ENCODE assay signal across 1 cellular context in the genomic region with DNA sequence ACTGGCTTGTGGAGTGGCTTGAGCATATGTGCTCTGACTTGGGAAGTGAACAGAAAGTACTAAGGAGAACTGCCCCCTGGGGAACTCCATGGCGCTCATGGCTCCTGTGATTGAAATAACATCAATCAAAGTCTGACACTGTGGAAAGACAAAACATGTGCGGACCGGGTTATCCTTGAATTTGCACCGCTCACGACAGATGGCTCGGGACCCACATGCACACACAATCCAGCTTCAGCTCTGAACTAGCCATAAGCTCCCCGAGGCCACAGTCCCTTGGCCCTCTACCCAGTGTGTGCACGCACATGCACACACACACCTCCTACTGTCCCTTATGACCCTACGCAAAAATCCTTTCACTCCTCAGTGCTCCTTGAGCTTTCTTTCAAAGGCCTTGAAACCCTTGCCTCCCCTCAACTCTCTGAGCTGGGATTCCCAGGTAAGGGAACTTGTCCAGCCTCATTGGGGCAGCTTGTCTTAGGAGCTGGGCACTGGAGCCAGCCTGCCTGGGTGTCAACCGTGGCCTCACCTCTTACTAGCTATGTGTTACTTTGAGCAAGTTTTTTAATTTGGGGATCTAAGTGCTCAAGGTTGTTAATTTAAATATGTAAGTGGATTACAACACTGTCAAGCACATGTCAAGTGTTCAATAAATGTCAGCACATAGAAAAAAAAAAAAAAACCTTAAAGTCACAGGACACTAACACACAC.
TF ChIP-seq lines count a peak whose summit lies in the region.

No MANE protein-coding gene starts in this region.

TF ChIP-seq in HCT116, 20 proteins besides CTCF, POLR2A, EP300 and RAD21:
- TF ChIP-seq, protein P1, sequence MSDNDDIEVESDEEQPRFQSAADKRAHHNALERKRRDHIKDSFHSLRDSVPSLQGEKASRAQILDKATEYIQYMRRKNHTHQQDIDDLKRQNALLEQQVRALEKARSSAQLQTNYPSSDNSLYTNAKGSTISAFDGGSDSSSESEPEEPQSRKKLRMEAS (IDR thresholded peaks at IDR 0.05), result no peak
- TF ChIP-seq SIN3A (IDR thresholded peaks at IDR 0.05; ENCODE audit: low read depth) (no peak), EZH2phosphoT487 (IDR thresholded peaks at IDR 0.05; ENCODE audit: borderline replicate concordance) (no peak), SP1 (IDR thresholded peaks at IDR 0.05; ENCODE audit: low read depth) (no peak), EZH2 (IDR thresholded peaks at IDR 0.05) (no peak), ZNF274 (IDR thresholded peaks at IDR 0.05; ENCODE audit: low read depth, low read length) (no peak), JUND (IDR thresholded peaks at IDR 0.05) (no peak), CEBPB (IDR thresholded peaks at IDR 0.05; ENCODE audit: low read depth) (no peak), ELF1 (IDR thresholded peaks at IDR 0.05; ENCODE audit: borderline replicate concordance, low read depth) (no peak), EGR1 (IDR thresholded peaks at IDR 0.05; ENCODE audit: low read depth) (no peak), SRF (IDR thresholded peaks at IDR 0.05; ENCODE audit: low read depth) (no peak), ZFX (IDR thresholded peaks at IDR 0.05) (no peak), CBX3 (IDR thresholded peaks at IDR 0.05; ENCODE audit: low read depth) (no peak), POLR2AphosphoS5 (IDR thresholded peaks at IDR 0.05; ENCODE audit: low read depth, low read length) (no peak), YY1 (IDR thresholded peaks at IDR 0.05; ENCODE audit: extremely low read depth, insufficient replicate concordance, low read depth, low read length) (no peak)
- TF ChIP-seq, protein P2, sequence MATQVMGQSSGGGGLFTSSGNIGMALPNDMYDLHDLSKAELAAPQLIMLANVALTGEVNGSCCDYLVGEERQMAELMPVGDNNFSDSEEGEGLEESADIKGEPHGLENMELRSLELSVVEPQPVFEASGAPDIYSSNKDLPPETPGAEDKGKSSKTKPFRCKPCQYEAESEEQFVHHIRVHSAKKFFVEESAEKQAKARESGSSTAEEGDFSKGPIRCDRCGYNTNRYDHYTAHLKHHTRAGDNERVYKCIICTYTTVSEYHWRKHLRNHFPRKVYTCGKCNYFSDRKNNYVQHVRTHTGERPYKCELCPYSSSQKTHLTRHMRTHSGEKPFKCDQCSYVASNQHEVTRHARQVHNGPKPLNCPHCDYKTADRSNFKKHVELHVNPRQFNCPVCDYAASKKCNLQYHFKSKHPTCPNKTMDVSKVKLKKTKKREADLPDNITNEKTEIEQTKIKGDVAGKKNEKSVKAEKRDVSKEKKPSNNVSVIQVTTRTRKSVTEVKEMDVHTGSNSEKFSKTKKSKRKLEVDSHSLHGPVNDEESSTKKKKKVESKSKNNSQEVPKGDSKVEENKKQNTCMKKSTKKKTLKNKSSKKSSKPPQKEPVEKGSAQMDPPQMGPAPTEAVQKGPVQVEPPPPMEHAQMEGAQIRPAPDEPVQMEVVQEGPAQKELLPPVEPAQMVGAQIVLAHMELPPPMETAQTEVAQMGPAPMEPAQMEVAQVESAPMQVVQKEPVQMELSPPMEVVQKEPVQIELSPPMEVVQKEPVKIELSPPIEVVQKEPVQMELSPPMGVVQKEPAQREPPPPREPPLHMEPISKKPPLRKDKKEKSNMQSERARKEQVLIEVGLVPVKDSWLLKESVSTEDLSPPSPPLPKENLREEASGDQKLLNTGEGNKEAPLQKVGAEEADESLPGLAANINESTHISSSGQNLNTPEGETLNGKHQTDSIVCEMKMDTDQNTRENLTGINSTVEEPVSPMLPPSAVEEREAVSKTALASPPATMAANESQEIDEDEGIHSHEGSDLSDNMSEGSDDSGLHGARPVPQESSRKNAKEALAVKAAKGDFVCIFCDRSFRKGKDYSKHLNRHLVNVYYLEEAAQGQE (IDR thresholded peaks at IDR 0.05; ENCODE audit: low read depth), result no peak
- TF ChIP-seq, protein P3, sequence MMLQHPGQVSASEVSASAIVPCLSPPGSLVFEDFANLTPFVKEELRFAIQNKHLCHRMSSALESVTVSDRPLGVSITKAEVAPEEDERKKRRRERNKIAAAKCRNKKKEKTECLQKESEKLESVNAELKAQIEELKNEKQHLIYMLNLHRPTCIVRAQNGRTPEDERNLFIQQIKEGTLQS (IDR thresholded peaks at IDR 0.05), result no peak
- TF ChIP-seq, protein P4, sequence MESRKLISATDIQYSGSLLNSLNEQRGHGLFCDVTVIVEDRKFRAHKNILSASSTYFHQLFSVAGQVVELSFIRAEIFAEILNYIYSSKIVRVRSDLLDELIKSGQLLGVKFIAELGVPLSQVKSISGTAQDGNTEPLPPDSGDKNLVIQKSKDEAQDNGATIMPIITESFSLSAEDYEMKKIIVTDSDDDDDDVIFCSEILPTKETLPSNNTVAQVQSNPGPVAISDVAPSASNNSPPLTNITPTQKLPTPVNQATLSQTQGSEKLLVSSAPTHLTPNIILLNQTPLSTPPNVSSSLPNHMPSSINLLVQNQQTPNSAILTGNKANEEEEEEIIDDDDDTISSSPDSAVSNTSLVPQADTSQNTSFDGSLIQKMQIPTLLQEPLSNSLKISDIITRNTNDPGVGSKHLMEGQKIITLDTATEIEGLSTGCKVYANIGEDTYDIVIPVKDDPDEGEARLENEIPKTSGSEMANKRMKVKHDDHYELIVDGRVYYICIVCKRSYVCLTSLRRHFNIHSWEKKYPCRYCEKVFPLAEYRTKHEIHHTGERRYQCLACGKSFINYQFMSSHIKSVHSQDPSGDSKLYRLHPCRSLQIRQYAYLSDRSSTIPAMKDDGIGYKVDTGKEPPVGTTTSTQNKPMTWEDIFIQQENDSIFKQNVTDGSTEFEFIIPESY (IDR thresholded peaks at IDR 0.05; ENCODE audit: extremely low read depth, insufficient replicate concordance, low read length), result no peak
